In the genomic region with DNA sequence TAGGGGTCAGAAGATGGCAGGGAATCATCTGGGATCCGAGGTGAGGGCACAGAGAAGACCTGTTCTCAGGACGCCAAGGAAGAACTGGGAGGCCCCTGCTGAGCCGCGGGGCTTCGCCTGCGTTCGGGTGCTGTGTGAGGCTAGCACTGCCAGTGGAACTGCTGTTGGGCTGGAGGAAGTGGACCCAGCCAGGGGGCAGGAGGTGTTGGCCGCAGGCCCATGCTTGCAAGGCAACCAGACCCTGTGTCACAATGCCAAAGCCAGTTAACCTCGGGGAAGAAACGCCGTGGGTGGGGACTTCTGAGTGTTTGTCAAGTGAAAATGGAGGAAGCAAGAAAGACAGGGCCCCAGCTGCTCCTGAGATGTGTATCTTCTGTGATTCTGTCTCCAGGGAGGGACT, we compare ENCODE assay signal across 15 cellular contexts.
A peak's percentile ranks its signal among the peaks of the same experiment; 100 is the strongest.
DNase-seq lines count a peak whose midpoint lies in the region; ATAC-seq and TF ChIP-seq lines count a peak whose summit lies in the region.
"Had no signal": no experiment of that assay in that cellular context is flagged by ENCODE, and none has a peak within 500 bp of the region (broad histone marks: within the 10 kb centered on the region; RNA-seq: fewer than 3 reads in every experiment).

No MANE protein-coding gene starts in this region.

- TF ChIP-seq CTCF in VCaP (conservative IDR thresholded peaks at IDR 0.05) (no peak), endothelial cell (IDR thresholded peaks at IDR 0.05; ENCODE audit: unreplicated experiment) (no peak)

- H3K27ac Mint-ChIP-seq in CD8-positive, alpha-beta memory T cell = no peak overlapping the region
- H3K27ac Mint-ChIP-seq in endothelial cell (ENCODE audit: unreplicated experiment) = no peak overlapping the region
- H3K27ac Mint-ChIP-seq: activated T-helper 1 cell treated with anti-CD3 and anti-CD28 coated beads, Interleukin-12 subunit alpha, Interleukin-12 subunit beta, Interleukin-2, Interleukin-4 antibody, amounts not matched to agents 30 ng/mL and 10 ng/mL and 1 ng/mL, durations not matched to agents 14 hours and 24 hours and 36 hours had no signal

- peaks cover 0 to 7% (median 2%) of the 10 kb centered on the region in 3 donors for H3K36me3 Mint-ChIP-seq in CD8-positive, alpha-beta memory T cell
- H3K36me3 Mint-ChIP-seq in endothelial cell (ENCODE audit: low read depth, unreplicated experiment) = peaks cover under 1% of the 10 kb centered on the region

- H3K4me1 ChIP-seq in CD8-positive, alpha-beta memory T cell (ENCODE audit: insufficient read depth, low read length) = peaks cover 15% of the 10 kb centered on the region
- H3K4me1 ChIP-seq: breast epithelium, Caco-2, thyroid gland had no signal

- peaks cover 0 to 1% of the 10 kb centered on the region in 2 donors for H3K27me3 Mint-ChIP-seq in CD8-positive, alpha-beta memory T cell
- H3K27me3 Mint-ChIP-seq in endothelial cell (ENCODE audit: unreplicated experiment) = peaks cover 6% of the 10 kb centered on the region

- H3K4me1 Mint-ChIP-seq in CD8-positive, alpha-beta memory T cell = peaks cover 0 to 3% (median under 1%) of the 10 kb centered on the region in 3 donors
- H3K4me1 Mint-ChIP-seq in endothelial cell (ENCODE audit: unreplicated experiment) = no peaks in the 10 kb centered on the region

- DNase-seq in NCI-H69 (lab: John Stamatoyannopoulos, UW) (peak; percentile 61), left ventricle myocardium superior (peak; percentile 56), posterior vena cava (ENCODE audit: low spot score) (peak; percentile 89), DMS153 (lab: John Stamatoyannopoulos, UW) (no peak), endothelial cell (ENCODE audit: low spot score) (no peak)
- no peak for DNase-seq in CD8-positive, alpha-beta memory T cell
- DNase-seq: Caco-2, NCI-H226 had no signal

- H3K27ac ChIP-seq in VCaP = 0 out of 2 replicates have a peak overlapping the region, but pooled peaks have one; percentile 19
- no peak overlapping the region for H3K27ac ChIP-seq in CD8-positive, alpha-beta memory T cell (ENCODE audit: low read depth, low read length)
- H3K27ac ChIP-seq: breast epithelium, skin epidermis, thyroid gland had no signal

- no peaks in the 10 kb centered on the region for H3K27me3 ChIP-seq in CD8-positive, alpha-beta memory T cell (ENCODE audit: insufficient read depth, low read length, poor library complexity, severe bottlenecking)
- H3K27me3 ChIP-seq: breast epithelium, thyroid gland had no signal

- peak; percentile 47 for ATAC-seq in left ventricle myocardium superior
- no peak for ATAC-seq in HG03378 (IDR thresholded peaks at IDR 0.05; ENCODE audit: unreplicated experiment)
- ATAC-seq: activated CD4-positive, CD25-positive, alpha-beta regulatory T cell treated with anti-CD3 and anti-CD28 coated beads, Interleukin-2, amount 50 U/mL, for 24 hours had no signal

- POLR2A ChIA-PET in CD8-positive, alpha-beta memory T cell (lab: Charles Lee) = no interaction called here

- no peaks in the 10 kb centered on the region for H3K9me3 Mint-ChIP-seq in CD8-positive, alpha-beta memory T cell
- H3K9me3 Mint-ChIP-seq in endothelial cell (ENCODE audit: unreplicated experiment) = no peaks in the 10 kb centered on the region
- H3K9me3 Mint-ChIP-seq: activated T-helper 1 cell treated with anti-CD3 and anti-CD28 coated beads, Interleukin-12 subunit alpha, Interleukin-12 subunit beta, Interleukin-2, Interleukin-4 antibody, amounts not matched to agents 30 ng/mL and 10 ng/mL and 1 ng/mL, durations not matched to agents 14 hours and 24 hours and 36 hours had no signal

- no peaks in the 10 kb centered on the region for H3K36me3 ChIP-seq in CD8-positive, alpha-beta memory T cell (ENCODE audit: insufficient read depth, low read length)
- H3K36me3 ChIP-seq: breast epithelium, thyroid gland had no signal

- H3K9me3 ChIP-seq in CD8-positive, alpha-beta memory T cell (ENCODE audit: low read length) = no peaks in the 10 kb centered on the region
- H3K9me3 ChIP-seq: breast epithelium, Caco-2, thyroid gland had no signal

- H3K4me3 Mint-ChIP-seq in CD8-positive, alpha-beta memory T cell = no peak overlapping the region
- no peak overlapping the region for H3K4me3 Mint-ChIP-seq in endothelial cell (ENCODE audit: unreplicated experiment)
- H3K4me3 Mint-ChIP-seq: activated T-helper 1 cell treated with anti-CD3 and anti-CD28 coated beads, Interleukin-12 subunit alpha, Interleukin-12 subunit beta, Interleukin-2, Interleukin-4 antibody, amounts not matched to agents 30 ng/mL and 10 ng/mL and 1 ng/mL, durations not matched to agents 14 hours and 24 hours and 36 hours had no signal

- no peak overlapping the region for H3K4me3 ChIP-seq in CD8-positive, alpha-beta memory T cell (ENCODE audit: low read length)
- H3K4me3 ChIP-seq: breast epithelium, skin epidermis, thyroid gland had no signal

- intact Hi-C loops in left ventricle myocardium superior (cut with micrococcal nuclease) = no loop called here
- intact Hi-C loops in posterior vena cava (cut with DNase I) = no loop called here

- CTCF ChIA-PET in CD8-positive, alpha-beta memory T cell (lab: Charles Lee) = no interaction called here

Comparison
In these comparisons a context has a peak if more than half of its experiments do, and no peak if none do; other contexts are left out.
1. DNase-seq: peak in NCI-H69 (single experiment), left ventricle myocardium superior (single experiment) and posterior vena cava (single experiment); none in CD8-positive, alpha-beta memory T cell (0 of 5), DMS153 (single experiment) and endothelial cell (single experiment).